11 cellular contexts compared by ENCODE assay signal in the genomic region with DNA sequence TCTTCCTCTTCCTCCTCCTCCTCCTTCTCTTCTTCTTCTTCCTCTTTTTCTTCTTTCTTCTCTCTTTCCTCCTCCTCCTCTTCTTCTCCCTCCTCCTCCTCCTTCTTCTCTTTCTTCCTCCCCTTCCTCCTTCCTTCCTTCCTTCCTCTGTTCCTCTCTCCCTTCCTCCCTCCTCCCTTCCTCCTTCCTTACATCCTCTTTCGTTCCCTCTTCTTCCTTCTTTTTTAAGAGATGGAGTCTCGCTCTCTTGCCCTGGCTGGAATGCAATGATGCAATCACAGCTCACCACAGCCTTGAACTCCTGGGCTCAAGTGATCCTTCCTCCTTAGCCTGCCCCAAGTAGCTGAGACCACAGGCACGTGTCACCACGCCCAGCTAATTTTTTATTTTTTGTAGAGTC. TPM values are rescaled to one million over a fixed set of nuclear protein-coding genes. Genes with fewer than 3 reads are reported as not detected.
A peak's percentile ranks its signal among the peaks of the same experiment; 100 is the strongest.
DNase-seq lines count a peak whose midpoint lies in the region; ATAC-seq, FAIRE-seq and TF ChIP-seq lines count a peak whose summit lies in the region.
"Had no signal": no experiment of that assay in that cellular context is flagged by ENCODE, and none has a peak within 500 bp of the region (broad histone marks: within the 10 kb centered on the region; RNA-seq: fewer than 3 reads in every experiment).

No MANE protein-coding gene starts in this region.

- ATAC-seq in A549 (no peak), GM21423 (IDR thresholded peaks at IDR 0.05; ENCODE audit: unreplicated experiment) (no peak), GM21526 (IDR thresholded peaks at IDR 0.05; ENCODE audit: low FRiP score, unreplicated experiment) (no peak)
- ATAC-seq: natural killer cell treated with Interleukin-12 subunit alpha and Interleukin-12 subunit beta and Interleukin-15 and Interleukin-18, amount 100 ng/mL, for 72 hours had no signal

- H3K4me1 ChIP-seq in A549 (peaks cover 79% of the 10 kb centered on the region), mesenchymal stem cell (ENCODE audit: control insufficient read depth, insufficient read depth, low read depth, low read length) (peaks cover 30% of the 10 kb centered on the region)

- H3K9me3 ChIP-seq in A549 (no peaks in the 10 kb centered on the region), mesenchymal stem cell (ENCODE audit: control insufficient read depth, low read length) (no peaks in the 10 kb centered on the region)

- H2AK5ac ChIP-seq in mesenchymal stem cell (ENCODE audit: low read length, severe bottlenecking), result no peak overlapping the region

- H2BK12ac ChIP-seq in mesenchymal stem cell (ENCODE audit: low read length in 2 of 2), result no peak overlapping the region

- no peak for TF ChIP-seq POLR2A in A549 (IDR thresholded peaks at IDR 0.05; ENCODE audit: low read length)

- H3K4me2 ChIP-seq in A549, result 0 out of 3 replicates have a peak overlapping the region, but pooled peaks have one; percentile 3
- H3K4me2 ChIP-seq in mesenchymal stem cell (ENCODE audit: low read length, poor library complexity, severe bottlenecking), result no peak overlapping the region

- no peak for FAIRE-seq in A549 (lab: Jason Lieb, UNC)

- peaks cover 20% of the 10 kb centered on the region for H3K79me1 ChIP-seq in mesenchymal stem cell (replicated peaks; ENCODE audit: low read length, poor library complexity, severe bottlenecking)

- H3K27me3 ChIP-seq in brain microvascular endothelial cell (replicated peaks), result no peaks in the 10 kb centered on the region
- H3K27me3 ChIP-seq in mesenchymal stem cell (ENCODE audit: control insufficient read depth in 1 of 2, insufficient read depth in 1 of 2, low read length in 2 of 2), result no peaks in the 10 kb centered on the region

- no peak for TF ChIP-seq RAD21 in A549 (conservative IDR thresholded peaks at IDR 0.05 in 1 of 2, IDR thresholded peaks at IDR 0.05 in 1 of 2)

- no peak overlapping the region for H3K23ac ChIP-seq in mesenchymal stem cell (ENCODE audit: low read length in 2 of 2)

- no peak overlapping the region for H2BK120ac ChIP-seq in mesenchymal stem cell (ENCODE audit: low read depth, low read length)

- H4K8ac ChIP-seq in mesenchymal stem cell (ENCODE audit: low read length), result no peak overlapping the region

- no peak overlapping the region for H2BK15ac ChIP-seq in mesenchymal stem cell (ENCODE audit: low read depth, poor library complexity, severe bottlenecking)

- no peak overlapping the region for H4K91ac ChIP-seq in mesenchymal stem cell (ENCODE audit: low read length)

- no peak overlapping the region for H2AFZ ChIP-seq in mesenchymal stem cell (ENCODE audit: low read depth, low read length)

- no peak overlapping the region for H3K4me3 ChIP-seq in A549
- no peak overlapping the region for H3K4me3 ChIP-seq in brain microvascular endothelial cell (ENCODE audit: low read depth, low read length)
- no peak overlapping the region for H3K4me3 ChIP-seq in mesenchymal stem cell (ENCODE audit: insufficient read depth in 1 of 2, low read depth in 1 of 2, low read length in 2 of 2)

- no peak for TF ChIP-seq CTCF in A549 (IDR thresholded peaks at IDR 0.05)
- TF ChIP-seq CTCF in brain microvascular endothelial cell (IDR thresholded peaks at IDR 0.05; ENCODE audit: low read depth, low read length, missing control alignments), result no peak

- H3K14ac ChIP-seq in mesenchymal stem cell (ENCODE audit: low read length in 2 of 2), result no peak overlapping the region

- in situ Hi-C loops in brain microvascular endothelial cell (cut with HindIII; ENCODE audit: low pct_ligation_motif_present, low sequenced_read_pairs), result no loop called here

- H3K4ac ChIP-seq in mesenchymal stem cell (ENCODE audit: low read depth in 1 of 2, low read length in 2 of 2), result no peak overlapping the region

- TF ChIP-seq EP300 in A549 (IDR thresholded peaks at IDR 0.05), result no peak

- no peak overlapping the region for H3K18ac ChIP-seq in mesenchymal stem cell (ENCODE audit: low read depth in 1 of 2, low read length in 2 of 2)

- H3K36me3 ChIP-seq in brain microvascular endothelial cell (replicated peaks) (peaks cover 53% of the 10 kb centered on the region), mesenchymal stem cell (ENCODE audit: control insufficient read depth in 1 of 2, insufficient read depth in 2 of 2, low read depth in 1 of 2, low read length in 2 of 2) (peaks cover 50 to 71% of the 10 kb centered on the region in 2 experiments)

- WGBS in A549 (ENCODE audit: missing lambda C conversion rate), result 79% methylated on average over 4 of the region's 4 CpGs
- 42% methylated on average over 4 of the region's 4 CpGs for WGBS in mesenchymal stem cell

- H3K27ac ChIP-seq in A549, result peak overlapping the region; percentile 38 to 94
- peak overlapping the region; percentile 25 for H3K27ac ChIP-seq in brain microvascular endothelial cell
- H3K27ac ChIP-seq in mesenchymal stem cell (ENCODE audit: low read length, poor library complexity, severe bottlenecking), result peak overlapping the region; percentile 12

- H2BK5ac ChIP-seq in mesenchymal stem cell (ENCODE audit: low read depth, low read length, poor library complexity, severe bottlenecking), result no peak overlapping the region

- CTCF ChIA-PET in A549 (lab: Yijun Ruan, JAX), result interaction anchor here (0.7 to 42.0 kb wide), 4 partner anchors 11 to 26 kb away, joined by 3 to 1389 read pairs (median 4); a partner anchor contains a TSS

- peak overlapping the region; percentile 67 for H3K9ac ChIP-seq in mesenchymal stem cell (ENCODE audit: low read length)

- no peak for DNase-seq in A549 (ENCODE audit: low read depth in 1 of 2, low spot score in 1 of 2)
- DNase-seq in LoVo (ENCODE audit: low spot score), result peak; percentile 17
- DNase-seq in brain microvascular endothelial cell, result no peak
- peak; percentile 79 for DNase-seq in mesenchymal stem cell
- no peak for DNase-seq in NCI-H1417 treated with DMSO at 0.1 percent for 48 hours (lab: John Stamatoyannopoulos, UW)
- DNase-seq in DMS53 (lab: John Stamatoyannopoulos, UW), result no peak
- DNase-seq: caudate nucleus, NCI-H510A treated with DMSO at 0.1 percent for 48 hours had no signal

- POLR2A ChIA-PET in A549 (lab: Yijun Ruan, JAX), result no interaction called here

TF ChIP-seq in A549, 52 proteins besides CTCF, POLR2A, EP300 and RAD21:
- TF ChIP-seq CEBPB (IDR thresholded peaks at IDR 0.05) (peak in 1 of 2 experiments; percentile 77; a peak in 2 of 4 replicates), FOSL2 (IDR thresholded peaks at IDR 0.05) (no peak), FOSL2 (CRISPR knock-in tag; IDR thresholded peaks at IDR 0.05) (no peak), MYC (IDR thresholded peaks at IDR 0.05; ENCODE audit: borderline replicate concordance, low read length) (no peak)
- TF ChIP-seq, protein P1, sequence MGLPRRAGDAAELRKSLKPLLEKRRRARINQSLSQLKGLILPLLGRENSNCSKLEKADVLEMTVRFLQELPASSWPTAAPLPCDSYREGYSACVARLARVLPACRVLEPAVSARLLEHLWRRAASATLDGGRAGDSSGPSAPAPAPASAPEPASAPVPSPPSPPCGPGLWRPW (IDR thresholded peaks at IDR 0.05), result no peak
- TF ChIP-seq, protein P2, sequence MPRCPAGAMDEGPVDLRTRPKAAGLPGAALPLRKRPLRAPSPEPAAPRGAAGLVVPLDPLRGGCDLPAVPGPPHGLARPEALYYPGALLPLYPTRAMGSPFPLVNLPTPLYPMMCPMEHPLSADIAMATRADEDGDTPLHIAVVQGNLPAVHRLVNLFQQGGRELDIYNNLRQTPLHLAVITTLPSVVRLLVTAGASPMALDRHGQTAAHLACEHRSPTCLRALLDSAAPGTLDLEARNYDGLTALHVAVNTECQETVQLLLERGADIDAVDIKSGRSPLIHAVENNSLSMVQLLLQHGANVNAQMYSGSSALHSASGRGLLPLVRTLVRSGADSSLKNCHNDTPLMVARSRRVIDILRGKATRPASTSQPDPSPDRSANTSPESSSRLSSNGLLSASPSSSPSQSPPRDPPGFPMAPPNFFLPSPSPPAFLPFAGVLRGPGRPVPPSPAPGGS (IDR thresholded peaks at IDR 0.05), result no peak
TF ChIP-seq in A549: peak in this region for 1.

RNA-seq across cellular contexts. Expression of a gene that starts 13.2 kb away (rescaled TPM):
- polyA plus RNA-seq in A549 (2011; rRNA removed), result 32.3 and 36.9 TPM in 2 replicates
- polyA plus RNA-seq in A549 (2012; cell fraction: cytosol; rRNA removed), result 44.9 and 64.2 TPM in 2 replicates
- polyA plus RNA-seq in A549 (2012; cell fraction: nucleus; rRNA removed), result 81.9 and 84.0 TPM in 2 replicates
- polyA plus RNA-seq in A549 (2017; fragmentation: RNase III; extraction: RNeasy Plus Mini Kit Qiagen cat#74134 plus additional on column Dnase treatment), result 93.8 to 112 TPM (median 105 TPM) in 3 replicates
- polyA minus RNA-seq in A549 (2011; rRNA and poly(A)+ RNA removed), result 31.1 and 39.1 TPM in 2 replicates
- polyA plus RNA-seq in mesenchymal stem cell (2013, experiment 1 of 2), result 340 TPM
- polyA plus RNA-seq in mesenchymal stem cell (2013, experiment 2 of 2), result 325 TPM

RNA-seq across cellular contexts. Expression of a gene that starts 18.9 kb away (rescaled TPM):
- polyA plus RNA-seq in A549 (2011; rRNA removed) (169 and 182 TPM in 2 replicates), A549 (2017; fragmentation: RNase III; extraction: RNeasy Plus Mini Kit Qiagen cat#74134 plus additional on column Dnase treatment) (134 to 153 TPM (median 135 TPM) in 3 replicates)
- polyA plus RNA-seq in A549 (2012; cell fraction: cytosol; rRNA removed), result 198 and 215 TPM in 2 replicates
- polyA plus RNA-seq in A549 (2012; cell fraction: nucleus; rRNA removed), result 223 and 230 TPM in 2 replicates
- polyA minus RNA-seq in A549 (2011; rRNA and poly(A)+ RNA removed), result 109 and 128 TPM in 2 replicates
- 245 TPM for polyA plus RNA-seq in mesenchymal stem cell (2013, experiment 1 of 2)
- 251 TPM for polyA plus RNA-seq in mesenchymal stem cell (2013, experiment 2 of 2)

RNA-seq across cellular contexts. Expression of a gene that starts 52.0 kb away (rescaled TPM):
- polyA plus RNA-seq in A549 (2011; rRNA removed), result 114 and 157 TPM in 2 replicates
- 206 and 214 TPM in 2 replicates for polyA plus RNA-seq in A549 (2012; cell fraction: cytosol; rRNA removed)
- polyA plus RNA-seq in A549 (2012; cell fraction: nucleus; rRNA removed), result 110 and 135 TPM in 2 replicates
- polyA plus RNA-seq in A549 (2017; fragmentation: RNase III; extraction: RNeasy Plus Mini Kit Qiagen cat#74134 plus additional on column Dnase treatment), result 145 to 155 TPM (median 152 TPM) in 3 replicates
- polyA minus RNA-seq in A549 (2011; rRNA and poly(A)+ RNA removed), result 32.1 and 48.1 TPM in 2 replicates
- 370 TPM for polyA plus RNA-seq in mesenchymal stem cell (2013, experiment 1 of 2)
- polyA plus RNA-seq in mesenchymal stem cell (2013, experiment 2 of 2), result 374 TPM

Comparison
In these comparisons a context has a peak if more than half of its experiments do, and no peak if none do; other contexts are left out.
1. DNase-seq: peak in LoVo (single experiment) and mesenchymal stem cell (single experiment); none in A549 (0 of 2), brain microvascular endothelial cell (single experiment), NCI-H1417 treated with DMSO at 0.1 percent for 48 hours (single experiment) and DMS53 (single experiment).
2. H3K27ac ChIP-seq: peak in every context shown above with its lines; median percentile 66 in A549; 25 in brain microvascular endothelial cell; 12 in mesenchymal stem cell.